Comparison of ENCODE assay signal across 8 cellular contexts in genomic region chr15:76904461-76905012, GRCh38. TPM values are rescaled to one million over a fixed set of nuclear protein-coding genes. Genes with fewer than 3 reads are reported as not detected.
DNase-seq lines count a peak whose midpoint lies in the region; ATAC-seq and TF ChIP-seq lines count a peak whose summit lies in the region.

No MANE protein-coding gene starts in this region.

- peak; percentile 19 for ATAC-seq in GM19438 (IDR thresholded peaks at IDR 0.05; ENCODE audit: low read depth, unreplicated experiment)

- H3K4me3 ChIP-seq in BLaER1 = peak overlapping the region; percentile 89
- peak overlapping the region; percentile 73 for H3K4me3 ChIP-seq in Jurkat, Clone E6-1 (ENCODE audit: low read length)
- peak overlapping the region; percentile 84 to 88 for H3K4me3 ChIP-seq in mucosa of rectum (ENCODE audit: low read length in 2 of 2)
- peak overlapping the region; percentile 94 to 97 for H3K4me3 ChIP-seq in tibial artery

- H3K4me2 ChIP-seq in BLaER1 = peak overlapping the region; percentile 99

- H3K4me1 ChIP-seq in BLaER1 (peaks cover 30% of the 10 kb centered on the region), mucosa of rectum (ENCODE audit: control insufficient read depth in 2 of 2, insufficient read depth in 2 of 2, low read length in 2 of 2) (peaks cover 10 to 17% of the 10 kb centered on the region in 2 donors), tibial artery (peaks cover 0 to 28% (median 23%) of the 10 kb centered on the region in 4 donors)

- H3K27me3 ChIP-seq in BLaER1 (no peaks in the 10 kb centered on the region), mucosa of rectum (ENCODE audit: control insufficient read depth in 2 of 2, insufficient read depth in 2 of 2, low read length in 2 of 2) (no peaks in the 10 kb centered on the region), tibial artery (no peaks in the 10 kb centered on the region)

- H3K27ac ChIP-seq in BLaER1 = peak overlapping the region; percentile 85
- H3K27ac ChIP-seq in epithelial cell of prostate = peak overlapping the region; percentile 33
- H3K27ac ChIP-seq in mucosa of rectum (ENCODE audit: low read depth in 2 of 2, low read length in 2 of 2) = peak overlapping the region; percentile 80 to 81
- peak overlapping the region; percentile 92 to 96 for H3K27ac ChIP-seq in tibial artery

- intact Hi-C loops in tibial artery (cut with DNase I; ENCODE audit: low total_unique reads) = no loop called here

- peak; percentile 27 for DNase-seq in Jurkat, Clone E6-1 (ENCODE audit: low read depth, low spot score)
- DNase-seq in activated CD4-positive, alpha-beta T cell treated with anti-CD3 and anti-CD28 coated beads, Interleukin-2, amount 50 U/mL, for 1 hour = peak; percentile 6
- DNase-seq in epithelial cell of prostate (ENCODE audit: low read depth, low spot score) = no peak
- DNase-seq in tibial artery = peak in 1 of 2 donors; percentile 38
- DNase-seq in NCI-H226 = no peak

- H3K36me3 ChIP-seq in BLaER1 = no peaks in the 10 kb centered on the region
- H3K36me3 ChIP-seq in mucosa of rectum (ENCODE audit: control insufficient read depth in 2 of 2, insufficient read depth in 2 of 2, low read length in 2 of 2) = no peaks in the 10 kb centered on the region
- H3K36me3 ChIP-seq in tibial artery = no peaks in the 10 kb centered on the region

- H3K9ac ChIP-seq in BLaER1 (peak overlapping the region; percentile 89), mucosa of rectum (ENCODE audit: low read depth in 1 of 2, low read length in 2 of 2) (peak overlapping the region; percentile 79 to 91)

- H4K20me1 ChIP-seq in BLaER1 = no peaks in the 10 kb centered on the region

- 0 out of 2 replicates have a peak, but pooled peaks cover under 1% of the 10 kb centered on the region for H3K9me3 ChIP-seq in BLaER1
- H3K9me3 ChIP-seq in mucosa of rectum (ENCODE audit: control insufficient read depth in 2 of 2, low read length in 2 of 2) = no peaks in the 10 kb centered on the region
- no peaks in the 10 kb centered on the region for H3K9me3 ChIP-seq in tibial artery

- TF ChIP-seq CTCF in tibial artery (IDR thresholded peaks at IDR 0.05) = no peak

RNA-seq across cellular contexts. Expression of gene SCAPER, which starts 0.6 kb away (rescaled TPM):
- polyA plus RNA-seq in Jurkat, Clone E6-1 (2012; ENCODE audit: insufficient read depth, insufficient read length) = 21.3 TPM

RNA-seq across cellular contexts. Expression of gene RCN2, which starts 27.0 kb away (rescaled TPM):
- polyA plus RNA-seq in Jurkat, Clone E6-1 (2012; ENCODE audit: insufficient read depth, insufficient read length) = 71.4 TPM

Comparison
In these comparisons a context has a peak if more than half of its experiments do, and no peak if none do; other contexts are left out.
1. H3K27ac ChIP-seq: peak in every context shown above with its lines; median percentile 94 in tibial artery; 85 in BLaER1; 80 in mucosa of rectum; 33 in epithelial cell of prostate.
2. DNase-seq: peak in Jurkat, Clone E6-1 (single experiment) and activated CD4-positive, alpha-beta T cell treated with anti-CD3 and anti-CD28 coated beads, Interleukin-2, amount 50 U/mL, for 1 hour (single experiment); none in epithelial cell of prostate (single experiment) and NCI-H226 (single experiment).
3. Peak in every context shown above with its lines, with median percentiles within 50 percentile points of each other: H3K4me3 ChIP-seq.